Comparison of ENCODE assay signal across 11 cellular contexts in the genomic region with DNA sequence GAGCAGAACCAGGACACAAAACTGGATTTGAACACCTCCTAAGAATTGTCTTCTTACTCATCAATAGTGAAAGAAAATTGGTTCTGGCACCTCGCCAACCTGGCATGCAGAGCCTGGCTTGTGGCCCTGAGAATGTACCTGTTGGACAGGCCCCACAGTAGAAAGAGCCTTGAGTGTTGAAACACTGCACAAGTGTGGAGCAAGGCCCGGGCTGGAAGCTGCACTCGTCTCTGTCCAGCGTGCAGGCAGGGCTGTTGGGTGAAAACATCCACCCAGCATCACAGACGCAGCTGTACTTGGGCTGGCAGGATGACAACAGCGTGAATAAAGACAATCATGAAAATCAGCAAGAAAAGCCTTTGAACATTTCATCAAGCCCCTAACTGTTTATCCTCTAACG. TPM values are rescaled to one million over a fixed set of nuclear protein-coding genes. Genes with fewer than 3 reads are reported as not detected.
A peak's percentile ranks its signal among the peaks of the same experiment; 100 is the strongest.
DNase-seq lines count a peak whose midpoint lies in the region; ATAC-seq and TF ChIP-seq lines count a peak whose summit lies in the region.
"Had no signal": no experiment of that assay in that cellular context is flagged by ENCODE, and none has a peak within 500 bp of the region (broad histone marks: within the 10 kb centered on the region; RNA-seq: fewer than 3 reads in every experiment).

No MANE protein-coding gene starts in this region.

- dilution Hi-C loops in mammary epithelial cell (cut with HindIII; ENCODE audit: low sequenced_read_pairs), result no loop called here

- DNase-seq in Right ventricle myocardium superior, result peak; percentile 51
- DNase-seq in right atrium auricular region (ENCODE audit: low spot score), result no peak
- peak; percentile 42 for DNase-seq in mammary epithelial cell
- DNase-seq in lower lobe of right lung, result no peak
- peak; percentile 27 to 41 for DNase-seq in tibial nerve (ENCODE audit: low spot score in 2 of 2)
- DNase-seq in OCI-M2 (lab: John Stamatoyannopoulos, UW; ENCODE audit: unreplicated experiment), result no peak
- no peak for DNase-seq in NCI-H446 (lab: John Stamatoyannopoulos, UW)
- DNase-seq: NCI-H146 had no signal

- TF ChIP-seq CTCF in right atrium auricular region (IDR thresholded peaks at IDR 0.05) (no peak), mammary epithelial cell (conservative IDR thresholded peaks at IDR 0.05 in 1 of 2, IDR thresholded peaks at IDR 0.05 in 1 of 2; ENCODE audit: extremely low read depth in 1 of 2, insufficient read depth in 1 of 2, low read depth in 1 of 2, low read length in 2 of 2) (no peak), lower lobe of right lung (IDR thresholded peaks at IDR 0.05) (no peak), tibial nerve (IDR thresholded peaks at IDR 0.05) (no peak)

- no peak for ATAC-seq in Right ventricle myocardium superior (ENCODE audit: poor library complexity)
- peak; percentile 45 to 66 for ATAC-seq in lower lobe of right lung
- ATAC-seq in HG03039 (IDR thresholded peaks at IDR 0.05; ENCODE audit: unreplicated experiment), result no peak
- ATAC-seq: activated naive CD4-positive, alpha-beta T cell treated with anti-CD3 and anti-CD28 coated beads, Interleukin-2, amount 50 U/mL, for 72 hours had no signal

- intact Hi-C loops in Right ventricle myocardium superior (cut with DNase I), result no loop called here
- intact Hi-C loops in mammary epithelial cell (cut with micrococcal nuclease), result no loop called here
- intact Hi-C loops in lower lobe of right lung (cut with DNase I), result no loop called here

- no peaks in the 10 kb centered on the region for H3K79me2 ChIP-seq in mammary epithelial cell (ENCODE audit: insufficient read depth, low read length)

- H3K4me3 ChIP-seq in right atrium auricular region (no peak overlapping the region), mammary epithelial cell (replicated peaks in 1 of 3; ENCODE audit: insufficient read depth in 1 of 3, low read depth in 2 of 3, low read length in 3 of 3) (no peak overlapping the region), lower lobe of right lung (no peak overlapping the region), tibial nerve (no peak overlapping the region)
- H3K4me3 ChIP-seq: vagina had no signal

- BruUV-seq in mammary epithelial cell (replicated peaks; lab: Mats Ljungman, UMichigan), result no TSS peak

- in situ Hi-C loops in mammary epithelial cell (cut with MboI; ENCODE audit: low sequenced_read_pairs in 2 of 2), result no loop called here

- no peak for TF ChIP-seq EP300 in tibial nerve (IDR thresholded peaks at IDR 0.05)

- CTCF ChIA-PET in mammary epithelial cell (lab: Charles Lee; ENCODE audit: low non-redundant PET), result interaction anchor here (0.7 to 0.9 kb wide), 2 partner anchors 160 to 267 kb away, joined by 3 to 10 read pairs; no protein-coding TSS in a partner anchor

- peak overlapping the region; percentile 30 for H3K4me2 ChIP-seq in mammary epithelial cell (ENCODE audit: insufficient read depth, low read depth, low read length)

- TF ChIP-seq POLR2A in tibial nerve (IDR thresholded peaks at IDR 0.05), result no peak

- H3K9me3 ChIP-seq in right atrium auricular region (no peaks in the 10 kb centered on the region), mammary epithelial cell (replicated peaks; ENCODE audit: insufficient read depth, low read length) (no peaks in the 10 kb centered on the region), lower lobe of right lung (no peaks in the 10 kb centered on the region), tibial nerve (no peaks in the 10 kb centered on the region)
- H3K9me3 ChIP-seq: vagina had no signal

- H2AFZ ChIP-seq in mammary epithelial cell (ENCODE audit: low read depth, low read length), result no peak overlapping the region

- no peaks in the 10 kb centered on the region for H3K4me1 ChIP-seq in right atrium auricular region
- peaks cover 26% of the 10 kb centered on the region for H3K4me1 ChIP-seq in mammary epithelial cell (ENCODE audit: insufficient read depth, low read length)
- H3K4me1 ChIP-seq in lower lobe of right lung, result no peaks in the 10 kb centered on the region
- H3K4me1 ChIP-seq in tibial nerve, result peaks cover 0 to 13% (median 0%) of the 10 kb centered on the region in 4 donors
- H3K4me1 ChIP-seq: vagina had no signal

- 35% methylated on average over 7 of the region's 7 CpGs for WGBS in mammary epithelial cell (ENCODE audit: low coverage, missing lambda C conversion rate)
- WGBS in tibial nerve, 2 donors, result 44 to 45% methylated on average over 7 of the region's 7 CpGs

- no peak overlapping the region for H3K9ac ChIP-seq in mammary epithelial cell (ENCODE audit: insufficient read depth, low read length)

- H3K36me3 ChIP-seq in right atrium auricular region (no peaks in the 10 kb centered on the region), mammary epithelial cell (ENCODE audit: insufficient read depth, low read length) (no peaks in the 10 kb centered on the region), lower lobe of right lung (no peaks in the 10 kb centered on the region), tibial nerve (no peaks in the 10 kb centered on the region)
- H3K36me3 ChIP-seq: vagina had no signal

- no peaks in the 10 kb centered on the region for H3K27me3 ChIP-seq in right atrium auricular region
- no peaks in the 10 kb centered on the region for H3K27me3 ChIP-seq in mammary epithelial cell (ENCODE audit: insufficient read depth, low read length)
- H3K27me3 ChIP-seq in lower lobe of right lung (ENCODE audit: low read depth), result no peaks in the 10 kb centered on the region
- H3K27me3 ChIP-seq in tibial nerve, result no peaks in the 10 kb centered on the region
- H3K27me3 ChIP-seq: vagina had no signal

- no peaks in the 10 kb centered on the region for H4K20me1 ChIP-seq in mammary epithelial cell (ENCODE audit: insufficient read depth, low read length)

- H3K27ac ChIP-seq in right atrium auricular region (no peak overlapping the region), mammary epithelial cell (ENCODE audit: insufficient read depth, low read depth, low read length) (peak overlapping the region; percentile 35), lower lobe of right lung (no peak overlapping the region), tibial nerve (peak overlapping the region in 1 of 4 donors; percentile 10)
- H3K27ac ChIP-seq: vagina had no signal

RNA-seq across cellular contexts. Expression of a gene that starts 15.7 kb away (rescaled TPM):
- total RNA-seq in Right ventricle myocardium superior (0.22 TPM), right atrium auricular region (under 1 TPM; 0.15 to 0.94 TPM), mammary epithelial cell (under 1 TPM; 0.28 to 0.67 TPM), lower lobe of right lung (2.2 TPM), tibial nerve (10 to 100 TPM in 3 of 4 donors, 1 to 10 TPM in 1; 9.2 to 38.9 (median 25.4) TPM)
- polyA plus RNA-seq in mammary epithelial cell, result 0.06 TPM
- 0.36 TPM for polyA minus RNA-seq in mammary epithelial cell

Comparison
In these comparisons a context has a peak if more than half of its experiments do, and no peak if none do; other contexts are left out.
1. DNase-seq: peak in Right ventricle myocardium superior (single experiment), mammary epithelial cell (single experiment) and tibial nerve (2 of 2); none in right atrium auricular region (single experiment), lower lobe of right lung (single experiment), OCI-M2 (single experiment) and NCI-H446 (0 of 2).
2. ATAC-seq: peak in lower lobe of right lung (2 of 2); none in Right ventricle myocardium superior (single experiment) and HG03039 (single experiment).